ENCODE assay signal across 17 cellular contexts in genomic region chr2:191693778-191694177, GRCh38. TPM values are rescaled to one million over a fixed set of nuclear protein-coding genes. Genes with fewer than 3 reads are reported as not detected.
DNase-seq lines count a peak whose midpoint lies in the region; ATAC-seq and TF ChIP-seq lines count a peak whose summit lies in the region.
"Had no signal": no experiment of that assay in that cellular context is flagged by ENCODE, and none has a peak within 500 bp of the region (broad histone marks: within the 10 kb centered on the region; RNA-seq: fewer than 3 reads in every experiment).

No MANE protein-coding gene starts in this region.

- H3K36me3 ChIP-seq in thyroid gland (no peaks in the 10 kb centered on the region), ovary (no peaks in the 10 kb centered on the region)
- H3K36me3 ChIP-seq: ascending aorta had no signal

- H3K27ac ChIP-seq in thyroid gland = no peak overlapping the region
- no peak overlapping the region for H3K27ac ChIP-seq in ovary
- H3K27ac ChIP-seq: SJSA1 had no signal

- H3K27me3 ChIP-seq in thyroid gland (no peaks in the 10 kb centered on the region), ovary (no peaks in the 10 kb centered on the region)
- H3K27me3 ChIP-seq: ascending aorta; BLaER1 treated with 17β-estradiol and CSF1 and Interleukin-3, amounts not matched to agents 10 nM and 100 nM had no signal

- WGBS in thyroid gland, 2 donors = 93 to 94% methylated on average over 1 of the region's 1 CpG
- WGBS in ovary, 3 donors = 89 to 93% (median 93%) methylated on average over 1 of the region's 1 CpG

- intact Hi-C loops in thyroid gland (cut with DNase I) = loop anchor here (5.0 kb wide), 1 partner anchor 136 kb away; no protein-coding TSS in a partner anchor
- intact Hi-C loops in ovary (cut with DNase I) = loop anchor here in 3 of 4 donors (5.0 to 10.0 kb wide), 3 partner anchors 129 to 139 kb away; no protein-coding TSS in a partner anchor

- peaks cover 0 to 9% of the 10 kb centered on the region in 2 donors for H3K4me1 ChIP-seq in thyroid gland
- no peaks in the 10 kb centered on the region for H3K4me1 ChIP-seq in ovary (ENCODE audit: insufficient read depth)

- DNase-seq in epithelial cell of esophagus (ENCODE audit: low read depth) = peak; percentile 47
- no peak for DNase-seq in thyroid gland
- DNase-seq in ovary = no peak
- DNase-seq: activated CD4-positive, alpha-beta T cell treated with anti-CD3 and anti-CD28 coated beads, Interleukin-2, amount 10 ng/mL, durations not matched to agents 24 days and 14 days; DMS 273 treated with DMSO at 0.1 percent for 48 hours; naive B cell; NCI-H2081; NCI-H524 treated with DMSO at 0.1 percent for 48 hours; T1000 had no signal

- TF ChIP-seq POLR2A in GM18505 (IDR thresholded peaks at IDR 0.05; ENCODE audit: borderline replicate concordance, extremely low read depth, insufficient read depth, insufficient read length) (no peak), thyroid gland (IDR thresholded peaks at IDR 0.05) (no peak), ovary (IDR thresholded peaks at IDR 0.05) (no peak)

- H3K4me3 ChIP-seq in epithelial cell of esophagus (ENCODE audit: low read length) (no peak overlapping the region), thyroid gland (replicated peaks in 1 of 3) (no peak overlapping the region), ovary (no peak overlapping the region)
- H3K4me3 ChIP-seq: ascending aorta; BLaER1 treated with 17β-estradiol and CSF1 and Interleukin-3, amounts not matched to agents 10 nM and 100 nM; lung; SJSA1 had no signal

- TF ChIP-seq CTCF in epithelial cell of esophagus (IDR thresholded peaks at IDR 0.05; ENCODE audit: insufficient read depth, low read depth, low read length, missing control alignments) (no peak), thyroid gland (IDR thresholded peaks at IDR 0.05) (no peak), ovary (IDR thresholded peaks at IDR 0.05) (no peak)

- TF ChIP-seq EP300 in ovary (IDR thresholded peaks at IDR 0.05) = no peak

- no peaks in the 10 kb centered on the region for H3K9me3 ChIP-seq in thyroid gland
- no peaks in the 10 kb centered on the region for H3K9me3 ChIP-seq in ovary
- H3K9me3 ChIP-seq: ascending aorta had no signal

- ATAC-seq in GM18505 (IDR thresholded peaks at IDR 0.05; ENCODE audit: unreplicated experiment) = peak; percentile 45
- peak; percentile 52 for ATAC-seq in GM18907 (IDR thresholded peaks at IDR 0.05; ENCODE audit: unreplicated experiment)
- peak; percentile 45 for ATAC-seq in HG02981 (IDR thresholded peaks at IDR 0.05; ENCODE audit: unreplicated experiment)
- ATAC-seq in GM18861 (IDR thresholded peaks at IDR 0.05; ENCODE audit: unreplicated experiment) = no peak

RNA-seq across cellular contexts. Expression of gene NABP1, which starts 15.8 kb away (rescaled TPM):
- total RNA-seq in thyroid gland (10 to 100 TPM in 1 of 4 donors, 1 to 10 TPM in 3; 5.7 to 28.6 (median 7.9) TPM), ovary (10 to 100 TPM; 11.4 to 17.6 (median 13.4) TPM)
- polyA plus RNA-seq in ovary = 10 to 100 TPM in 1 of 2 donors, 1 to 10 TPM in 1; 5.3 to 19.1 TPM
